Comparison of ENCODE assay signal across 18 cellular contexts in genomic region chr11:57336856-57337255, GRCh38. TPM values are rescaled to one million over a fixed set of nuclear protein-coding genes. Genes with fewer than 3 reads are reported as not detected.
DNase-seq lines count a peak whose midpoint lies in the region; ATAC-seq and TF ChIP-seq lines count a peak whose summit lies in the region.
"Not testable (repeated sequence)": the region's sequence is repeated elsewhere in the genome, so short reads cannot be mapped to it uniquely, and the experiment has no call there.
"Had no signal": no experiment of that assay in that cellular context is flagged by ENCODE, and none has a peak within 500 bp of the region (broad histone marks: within the 10 kb centered on the region; RNA-seq: fewer than 3 reads in every experiment).

No MANE protein-coding gene starts in this region.

- TF ChIP-seq CTCF in GM23338 (conservative IDR thresholded peaks at IDR 0.05; ENCODE audit: low read depth in 2 of 2); PC-9 (conservative IDR thresholded peaks at IDR 0.05); glutamatergic neuron (IDR thresholded peaks at IDR 0.05; ENCODE audit: partially characterized antibody, unreplicated experiment); nephron (IDR thresholded peaks at IDR 0.05; ENCODE audit: unreplicated experiment in 3 of 3): not testable (repeated sequence)

- not testable (repeated sequence) for H3K27me3 ChIP-seq in ACC112 (ENCODE audit: insufficient read depth, low read length); GM23338 (ENCODE audit: insufficient read depth); PC-9 (ENCODE audit: insufficient read depth, low read depth)

- intact Hi-C loops in PC-9 (cut with micrococcal nuclease; ENCODE audit: unreplicated experiment): loop anchor here (5.0 kb wide), 1 partner anchor 495 kb away; no protein-coding TSS in a partner anchor
- intact Hi-C loops in activated CD4-positive, alpha-beta memory T cell treated with anti-CD3 and anti-CD28 coated beads for 36 hours (cut with micrococcal nuclease): loop anchor here (1.0 to 5.0 kb wide), 3 partner anchors 193 to 310 kb away; partner anchors contain the start of genes TIMM10, UBE2L6 and YPEL4

- not testable (repeated sequence) for BruUV-seq in PC-9 (replicated peaks; lab: Mats Ljungman, UMichigan)

- H3K27ac Mint-ChIP-seq in GM23338; glutamatergic neuron (ENCODE audit: unreplicated experiment): not testable (repeated sequence)
- H3K27ac Mint-ChIP-seq in activated CD4-positive, alpha-beta memory T cell treated with anti-CD3 and anti-CD28 coated beads for 36 hours: peak overlapping the region; percentile 98
- peak overlapping the region; percentile 99 for H3K27ac Mint-ChIP-seq in activated naive CD8-positive, alpha-beta T cell
- H3K27ac Mint-ChIP-seq in nephron: peak overlapping the region; percentile 96 to 99 (median 98)
- peak overlapping the region; percentile 97 for H3K27ac Mint-ChIP-seq in stimulated activated naive CD8-positive, alpha-beta T cell treated with anti-CD3 and anti-CD28 coated beads, Interleukin-15, Interleukin-2, amounts not matched to agents 100 ng/mL and 50 ng/mL, for 24 hours

- H3K4me1 ChIP-seq in ACC112 (ENCODE audit: control insufficient read depth, insufficient read depth, low read length, unreplicated experiment) (peaks cover 16% of the 10 kb centered on the region), GM23338 (ENCODE audit: insufficient read depth) (peaks cover 37% of the 10 kb centered on the region), PC-9 (replicated peaks; ENCODE audit: insufficient read depth) (peaks cover 31% of the 10 kb centered on the region)

- peaks cover 11% of the 10 kb centered on the region; the same call in 1 of the 2 replicates for H4K20me1 ChIP-seq in GM23338 (replicated peaks; ENCODE audit: insufficient read depth)
- not testable (repeated sequence) for H4K20me1 ChIP-seq in PC-9 (ENCODE audit: insufficient read depth)

- not testable (repeated sequence) for ATAC-seq in GM23338

- H3K9me3 ChIP-seq in PC-9 (ENCODE audit: insufficient read depth, low read depth): not testable (repeated sequence)

- H3K36me3 ChIP-seq in ACC112 (ENCODE audit: insufficient read depth, low read length): peaks cover 12% of the 10 kb centered on the region; the same call in 1 of the 2 replicates
- peaks cover 16% of the 10 kb centered on the region for H3K36me3 ChIP-seq in GM23338 (ENCODE audit: insufficient read depth)
- peaks cover 27% of the 10 kb centered on the region for H3K36me3 ChIP-seq in PC-9 (ENCODE audit: low read depth)

- H3K9me2 ChIP-seq in GM23338 (ENCODE audit: insufficient read depth); PC-9 (ENCODE audit: insufficient read depth): not testable (repeated sequence)

- H3K9me3 Mint-ChIP-seq in GM23338; activated CD4-positive, alpha-beta memory T cell treated with anti-CD3 and anti-CD28 coated beads for 36 hours; activated naive CD8-positive, alpha-beta T cell (ENCODE audit: low read depth); nephron; stimulated activated naive CD8-positive, alpha-beta T cell treated with anti-CD3 and anti-CD28 coated beads, Interleukin-15, Interleukin-2, amounts not matched to agents 100 ng/mL and 50 ng/mL, for 24 hours: not testable (repeated sequence)
- peaks cover 26% of the 10 kb centered on the region for H3K9me3 Mint-ChIP-seq in glutamatergic neuron (ENCODE audit: unreplicated experiment)

- H3K79me2 ChIP-seq in ACC112 (ENCODE audit: control insufficient read depth, insufficient read depth, low read length, unreplicated experiment) (peaks cover 32% of the 10 kb centered on the region), GM23338 (replicated peaks; ENCODE audit: insufficient read depth) (peaks cover 34% of the 10 kb centered on the region), PC-9 (ENCODE audit: low read depth) (peaks cover 43% of the 10 kb centered on the region)

- H3K36me3 Mint-ChIP-seq in GM23338 (ENCODE audit: low read depth) (peaks cover 32% of the 10 kb centered on the region), glutamatergic neuron (ENCODE audit: unreplicated experiment) (peaks cover 16% of the 10 kb centered on the region), nephron (ENCODE audit: low read depth) (peaks cover 19% of the 10 kb centered on the region)
- H3K36me3 Mint-ChIP-seq in activated CD4-positive, alpha-beta memory T cell treated with anti-CD3 and anti-CD28 coated beads for 36 hours: peaks cover 24% of the 10 kb centered on the region
- H3K36me3 Mint-ChIP-seq in activated naive CD8-positive, alpha-beta T cell: not testable (repeated sequence)
- peaks cover 26% of the 10 kb centered on the region for H3K36me3 Mint-ChIP-seq in stimulated activated naive CD8-positive, alpha-beta T cell treated with anti-CD3 and anti-CD28 coated beads, Interleukin-15, Interleukin-2, amounts not matched to agents 100 ng/mL and 50 ng/mL, for 24 hours (ENCODE audit: low read depth)

- POLR2A ChIA-PET in PC-9 (lab: Charles Lee; ENCODE audit: unreplicated experiment): not testable (repeated sequence)
- POLR2A ChIA-PET in activated CD4-positive, alpha-beta memory T cell treated with anti-CD3 and anti-CD28 coated beads for 36 hours (lab: Charles Lee): interaction anchor here (0.9 kb wide), 1 partner anchor 11 kb away, joined by 4 read pairs; the partner anchor contains the start of gene TNKS1BP1

- H3K4me2 ChIP-seq in GM23338: peak overlapping the region; percentile 99; the same call in 1 of the 2 replicates
- H3K4me2 ChIP-seq in PC-9: peak overlapping the region; percentile 99

- H2AFZ ChIP-seq in ACC112 (ENCODE audit: low read length, unreplicated experiment) (peak overlapping the region; percentile 7), GM23338 (peak overlapping the region; percentile 77; the same call in 1 of the 2 replicates)
- not testable (repeated sequence) for H2AFZ ChIP-seq in PC-9

- H3K4me3 Mint-ChIP-seq in GM23338: not testable (repeated sequence)
- H3K4me3 Mint-ChIP-seq in activated CD4-positive, alpha-beta memory T cell treated with anti-CD3 and anti-CD28 coated beads for 36 hours: peak overlapping the region; percentile 91
- H3K4me3 Mint-ChIP-seq in activated naive CD8-positive, alpha-beta T cell: peak overlapping the region; percentile 99
- H3K4me3 Mint-ChIP-seq in glutamatergic neuron (ENCODE audit: unreplicated experiment) (peak overlapping the region; percentile 75), nephron (peak overlapping the region; percentile 87 to 91 (median 91))
- H3K4me3 Mint-ChIP-seq in stimulated activated naive CD8-positive, alpha-beta T cell treated with anti-CD3 and anti-CD28 coated beads, Interleukin-15, Interleukin-2, amounts not matched to agents 100 ng/mL and 50 ng/mL, for 24 hours: peak overlapping the region; percentile 93

- not testable (repeated sequence) for H3K27ac ChIP-seq in ACC112 (ENCODE audit: low read depth, low read length); GM23338 (ENCODE audit: low read depth); PC-9

- DNase-seq in GM23338 (ENCODE audit: low spot score); PC-9; activated CD4-positive, alpha-beta memory T cell treated with anti-CD3 and anti-CD28 coated beads for 36 hours; glutamatergic neuron: not testable (repeated sequence)

- CTCF ChIA-PET in PC-9 (lab: Charles Lee): interaction anchor here (1.8 kb wide), 1 partner anchor 87 kb away, joined by 3 read pairs; no protein-coding TSS in a partner anchor
- CTCF ChIA-PET in activated CD4-positive, alpha-beta memory T cell treated with anti-CD3 and anti-CD28 coated beads for 36 hours (lab: Charles Lee): interaction anchor here (0.6 to 4.8 kb wide), 4 partner anchors 9 to 190 kb away, joined by 3 to 28 read pairs (median 6); partner anchors contain the start of gene TNKS1BP1

- H3K4me1 Mint-ChIP-seq in GM23338 (peaks cover 49% of the 10 kb centered on the region), glutamatergic neuron (ENCODE audit: low read depth, unreplicated experiment) (peaks cover 37% of the 10 kb centered on the region), nephron (peaks cover 65% of the 10 kb centered on the region)
- H3K4me1 Mint-ChIP-seq in activated CD4-positive, alpha-beta memory T cell treated with anti-CD3 and anti-CD28 coated beads for 36 hours (ENCODE audit: low read depth): peaks cover 39% of the 10 kb centered on the region
- H3K4me1 Mint-ChIP-seq in activated naive CD8-positive, alpha-beta T cell (ENCODE audit: low read depth): peaks cover 31% of the 10 kb centered on the region
- H3K4me1 Mint-ChIP-seq in stimulated activated naive CD8-positive, alpha-beta T cell treated with anti-CD3 and anti-CD28 coated beads, Interleukin-15, Interleukin-2, amounts not matched to agents 100 ng/mL and 50 ng/mL, for 24 hours (ENCODE audit: low read depth): peaks cover 36% of the 10 kb centered on the region

- H3K27me3 Mint-ChIP-seq in GM23338 (ENCODE audit: insufficient read depth, low read depth, poor library complexity): peaks cover 12% of the 10 kb centered on the region
- not testable (repeated sequence) for H3K27me3 Mint-ChIP-seq in activated CD4-positive, alpha-beta memory T cell treated with anti-CD3 and anti-CD28 coated beads for 36 hours; activated naive CD8-positive, alpha-beta T cell; nephron (ENCODE audit: low read depth); stimulated activated naive CD8-positive, alpha-beta T cell treated with anti-CD3 and anti-CD28 coated beads, Interleukin-15, Interleukin-2, amounts not matched to agents 100 ng/mL and 50 ng/mL, for 24 hours
- H3K27me3 Mint-ChIP-seq in glutamatergic neuron (ENCODE audit: unreplicated experiment): peaks cover 33% of the 10 kb centered on the region

- not testable (repeated sequence) for H3F3A ChIP-seq in GM23338 (replicated peaks; ENCODE audit: low read depth); PC-9 (ENCODE audit: insufficient read depth, low read depth)

- H3K4me3 ChIP-seq in ACC112 (ENCODE audit: low read depth, low read length): 0 out of 2 replicates have a peak overlapping the region, but pooled peaks have one; percentile 81
- H3K4me3 ChIP-seq in GM23338, PC-9: not testable (repeated sequence)

RNA-seq across cellular contexts. Expression of gene SSRP1, which starts 1.2 kb away (rescaled TPM):
- 210 and 216 TPM in 2 replicates for total RNA-seq in GM23338 (2014; rRNA removed; shearing (Covaris generic))
- polyA plus RNA-seq in GM23338 (2016; fragmentation: Nextera tagmentation; extraction: Ambion mirVana): 205 and 225 TPM in 2 replicates
- 286 and 290 TPM in 2 replicates for total RNA-seq in PC-9 (2021)
- total RNA-seq in activated CD4-positive, alpha-beta memory T cell treated with anti-CD3 and anti-CD28 coated beads for 36 hours: 100 to 1,000 TPM; 256 to 262 TPM
- 91.4 TPM for total RNA-seq in glutamatergic neuron (ENCODE audit: unreplicated experiment)

RNA-seq across cellular contexts. Expression of gene P2RX3, which starts 1.3 kb away (rescaled TPM):
- total RNA-seq in GM23338 (2014; rRNA removed; shearing (Covaris generic)): 0.35 TPM in 1 of 2 replicates, not detected in the other
- polyA plus RNA-seq in GM23338 (2016; fragmentation: Nextera tagmentation; extraction: Ambion mirVana): 0.15 and 0.23 TPM in 2 replicates
- total RNA-seq in PC-9 (2021) (not detected in 2 replicates), glutamatergic neuron (ENCODE audit: unreplicated experiment) (496 TPM)
- total RNA-seq in activated CD4-positive, alpha-beta memory T cell treated with anti-CD3 and anti-CD28 coated beads for 36 hours: not detected
- total RNA-seq: activated T-helper 2 cell treated with anti-CD3 and anti-CD28 coated beads, Interferon-gamma antibody, Interleukin-2, Interleukin-4, amounts not matched to agents 10 μg/mL and 5 μg/mL and 100 μg/mL, durations not matched to agents 14 hours and 24 hours and 36 hours; dermis microvascular lymphatic vessel endothelial cell; endothelial cell of umbilical vein; LHCN-M2; myocyte; SK-MEL-5 had no signal
- polyA plus RNA-seq: endothelial cell of umbilical vein had no signal

RNA-seq across cellular contexts. Expression of gene TNKS1BP1, which starts 12.1 kb away (rescaled TPM):
- 61.0 and 72.2 TPM in 2 replicates for total RNA-seq in GM23338 (2014; rRNA removed; shearing (Covaris generic))
- 64.2 and 72.9 TPM in 2 replicates for polyA plus RNA-seq in GM23338 (2016; fragmentation: Nextera tagmentation; extraction: Ambion mirVana)
- 181 and 218 TPM in 2 replicates for total RNA-seq in PC-9 (2021)
- total RNA-seq in activated CD4-positive, alpha-beta memory T cell treated with anti-CD3 and anti-CD28 coated beads for 36 hours: 10 to 100 TPM; 14.0 to 15.1 TPM
- 198 TPM for total RNA-seq in glutamatergic neuron (ENCODE audit: unreplicated experiment)

RNA-seq across cellular contexts. Expression of gene PRG3, which starts 44.1 kb away (rescaled TPM):
- total RNA-seq in GM23338 (2014; rRNA removed; shearing (Covaris generic)): not detected in 2 replicates
- polyA plus RNA-seq in GM23338 (2016; fragmentation: Nextera tagmentation; extraction: Ambion mirVana): not detected in 2 replicates
- not detected in 2 replicates for total RNA-seq in PC-9 (2021)
- total RNA-seq in activated CD4-positive, alpha-beta memory T cell treated with anti-CD3 and anti-CD28 coated beads for 36 hours: not detected
- total RNA-seq in glutamatergic neuron (ENCODE audit: unreplicated experiment): not detected
- total RNA-seq: activated T-helper 2 cell treated with anti-CD3 and anti-CD28 coated beads, Interferon-gamma antibody, Interleukin-2, Interleukin-4, amounts not matched to agents 10 μg/mL and 5 μg/mL and 100 μg/mL, durations not matched to agents 14 hours and 24 hours and 36 hours; dermis microvascular lymphatic vessel endothelial cell; endothelial cell of umbilical vein; left lobe of liver; LHCN-M2; myocyte; pancreas; right atrium auricular region; SK-MEL-5; ureter had no signal
- polyA plus RNA-seq: endothelial cell of umbilical vein, pancreas had no signal

RNA-seq across cellular contexts. Expression of gene PRG2, which starts 53.6 kb away (rescaled TPM):
- not detected in 2 replicates for total RNA-seq in GM23338 (2014; rRNA removed; shearing (Covaris generic))
- not detected in 2 replicates for polyA plus RNA-seq in GM23338 (2016; fragmentation: Nextera tagmentation; extraction: Ambion mirVana)
- not detected in 2 replicates for total RNA-seq in PC-9 (2021)
- total RNA-seq in activated CD4-positive, alpha-beta memory T cell treated with anti-CD3 and anti-CD28 coated beads for 36 hours: 1 to 10 TPM; 1.8 to 2.2 TPM
- not detected for total RNA-seq in glutamatergic neuron (ENCODE audit: unreplicated experiment)
- total RNA-seq: activated T-helper 2 cell treated with anti-CD3 and anti-CD28 coated beads, Interferon-gamma antibody, Interleukin-2, Interleukin-4, amounts not matched to agents 10 μg/mL and 5 μg/mL and 100 μg/mL, durations not matched to agents 14 hours and 24 hours and 36 hours; LHCN-M2; myocyte; pancreas; right atrium auricular region; SK-MEL-5 had no signal

Comparison
In these comparisons a context has a peak if more than half of its experiments do, and no peak if none do; other contexts are left out.
1. RNA of gene P2RX3, which starts 1.3 kb away (total RNA-seq): 496 TPM in glutamatergic neuron (single experiment); 0.35 TPM in GM23338, not detected in PC-9 and not detected in activated CD4-positive, alpha-beta memory T cell treated with anti-CD3 and anti-CD28 coated beads for 36 hours; every median in the first group is over 100 times any median in the second.